ENCODE assay signal across 17 cellular contexts in the genomic region with DNA sequence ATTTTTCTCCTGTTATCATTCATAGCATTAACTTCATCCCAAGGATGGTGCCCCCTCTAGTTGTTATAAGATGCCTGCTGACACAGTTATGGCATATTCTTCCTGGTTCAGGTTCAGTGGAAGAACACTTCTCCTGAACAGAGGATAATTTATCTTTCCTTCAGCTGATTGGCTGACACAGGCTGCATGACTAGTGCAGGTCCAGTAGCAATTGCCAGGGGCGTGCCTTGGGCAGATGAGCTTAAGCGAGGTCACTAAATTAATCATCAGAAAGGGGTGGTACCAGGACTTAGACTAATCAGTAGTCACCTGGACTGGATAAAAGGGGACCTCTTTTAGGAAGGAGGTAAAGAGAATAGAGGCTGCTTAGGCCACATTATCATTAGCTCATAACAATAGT. TPM values are rescaled to one million over a fixed set of nuclear protein-coding genes. Genes with fewer than 3 reads are reported as not detected.
DNase-seq lines count a peak whose midpoint lies in the region; ATAC-seq and TF ChIP-seq lines count a peak whose summit lies in the region.
"Had no signal": no experiment of that assay in that cellular context is flagged by ENCODE, and none has a peak within 500 bp of the region (broad histone marks: within the 10 kb centered on the region; RNA-seq: fewer than 3 reads in every experiment).

No MANE protein-coding gene starts in this region.

- peak; percentile 69 for DNase-seq in Caki2 (ENCODE audit: low read depth)
- DNase-seq in H4 (ENCODE audit: low spot score) = peak; percentile 64
- DNase-seq in RWPE1 (ENCODE audit: low spot score) = peak; percentile 63
- peak; percentile 16 for DNase-seq in iris pigment epithelial cell (ENCODE audit: low read depth)
- DNase-seq in cerebellum (ENCODE audit: low spot score) = no peak
- no peak for DNase-seq in epidermal melanocyte (ENCODE audit: insufficient read length, low spot score)
- DNase-seq: adrenal gland; hypothalamus; KG1; left lung; naive thymus-derived CD4-positive, alpha-beta T cell; NCI-H2029; NCI-H748 treated with DMSO at 0.1 percent for 48 hours; stimulated activated CD4-positive, alpha-beta T cell treated with anti-CD3 and anti-CD28 coated beads, Interleukin-4, amount 100 ng/mL, for 1 hour had no signal

- in situ Hi-C loops in Caki2 (cut with HindIII; ENCODE audit: low pct_unique_long_range_greater_than_20kb, low sequenced_read_pairs) = no loop called here

- CTCF ChIA-PET in RWPE1 (lab: Yijun Ruan, JAX) = interaction anchor here (0.5 kb wide), 1 partner anchor 31 kb away, joined by 3 read pairs; no protein-coding TSS in a partner anchor

- POLR2A ChIA-PET in RWPE1 (lab: Yijun Ruan, JAX; ENCODE audit: low non-redundant PET) = no interaction called here

- H3K27ac ChIP-seq in RWPE1 = no peak overlapping the region
- H3K27ac ChIP-seq: adrenal gland, C4-2B, left lung, SJCRH30 had no signal

- no peak for ATAC-seq in HG02973 (IDR thresholded peaks at IDR 0.05; ENCODE audit: unreplicated experiment)
- ATAC-seq: left lung; naive thymus-derived CD4-positive, alpha-beta T cell had no signal

- TF ChIP-seq CTCF in RWPE1 (conservative IDR thresholded peaks at IDR 0.05; ENCODE audit: low read depth) = no peak

RNA-seq across cellular contexts. Expression of a gene that starts 42.3 kb away (rescaled TPM):
- total RNA-seq in Caki2 (2014; rRNA removed; shearing (Covaris generic); ENCODE audit: low replicate concordance) = 69.3 and 79.7 TPM in 2 replicates
- total RNA-seq in H4 (2014; rRNA removed; shearing (Covaris generic)) = 265 and 341 TPM in 2 replicates
- 65.6 TPM for total RNA-seq in cerebellum

RNA-seq across cellular contexts. Expression of a gene that starts 42.7 kb away (rescaled TPM):
- total RNA-seq in Caki2 (2014; rRNA removed; shearing (Covaris generic); ENCODE audit: low replicate concordance) = 35.9 and 41.3 TPM in 2 replicates
- total RNA-seq in H4 (2014; rRNA removed; shearing (Covaris generic)) = 46.8 and 56.6 TPM in 2 replicates
- total RNA-seq in cerebellum = 37.8 TPM

Comparison
In these comparisons a context has a peak if more than half of its experiments do, and no peak if none do; other contexts are left out.
1. DNase-seq: peak in Caki2 (single experiment), H4 (single experiment), RWPE1 (single experiment) and iris pigment epithelial cell (single experiment); none in cerebellum (single experiment) and epidermal melanocyte (single experiment).